Comparison of ENCODE assay signal across 9 cellular contexts in genomic region chr4:4821577-4821976, GRCh38.
"Had no signal": no experiment of that assay in that cellular context is flagged by ENCODE, and none has a peak within 500 bp of the region (broad histone marks: within the 10 kb centered on the region; RNA-seq: fewer than 3 reads in every experiment).

No MANE protein-coding gene starts in this region.

- FAIRE-seq: K562 had no signal

- ATAC-seq: HCT116, K562 had no signal

- H3K27ac ChIP-seq: GM23248, HL-60 had no signal

- H2AFZ ChIP-seq: GM23248 had no signal

- H3K36me3 ChIP-seq: HAP-1 had no signal

- H3K9me3 ChIP-seq: HAP-1 had no signal

- H3K4me3 Mint-ChIP-seq: HFFc6 had no signal

- H3K4me1 ChIP-seq: HAP-1 had no signal

- H3K4me3 ChIP-seq: GM23248, HAP-1, K562 had no signal

- H3K27ac Mint-ChIP-seq: HFFc6 had no signal

- H3K9ac ChIP-seq: GM23248 had no signal

- DNase-seq: GM23248, GOT3, H7, HFFc6, IMR-90 had no signal
